8 cellular contexts compared by ENCODE assay signal in genomic region chr14:106268013-106268727, GRCh38.
DNase-seq lines count a peak whose midpoint lies in the region; ATAC-seq and TF ChIP-seq lines count a peak whose summit lies in the region.

No MANE protein-coding gene starts in this region.

- H3K4me2 ChIP-seq in OCI-LY7 (ENCODE audit: low read length) (peak overlapping the region; percentile 61), PC-3 (ENCODE audit: low read length) (no peak overlapping the region)

- no peak overlapping the region for H3K9ac ChIP-seq in PC-3 (ENCODE audit: low read length)

- no peaks in the 10 kb centered on the region for H3K27me3 ChIP-seq in PC-3 (ENCODE audit: low read length)

- peak; percentile 66 for TF ChIP-seq CTCF in GM12872 (IDR thresholded peaks at IDR 0.05; ENCODE audit: insufficient read depth, low read depth, low read length)
- peak; percentile 91 for TF ChIP-seq CTCF in OCI-LY7 (conservative IDR thresholded peaks at IDR 0.05; ENCODE audit: low read length)
- no peak for TF ChIP-seq CTCF in PC-3 (conservative IDR thresholded peaks at IDR 0.05; ENCODE audit: low read depth, low read length)

- H4K20me1 ChIP-seq in OCI-LY7 (ENCODE audit: insufficient read depth, low read length) (no peaks in the 10 kb centered on the region), PC-3 (ENCODE audit: low read length) (no peaks in the 10 kb centered on the region)

- peaks cover 20% of the 10 kb centered on the region for H3K4me1 ChIP-seq in OCI-LY7 (ENCODE audit: insufficient read depth, low read length, poor library complexity, severe bottlenecking)
- no peaks in the 10 kb centered on the region for H3K4me1 ChIP-seq in PC-3 (ENCODE audit: insufficient read depth, low read length)

- CTCF ChIA-PET in OCI-LY7 (lab: Charles Lee; ENCODE audit: unreplicated experiment) = no interaction called here
- CTCF ChIA-PET in PC-3 (lab: Charles Lee) = no interaction called here

- H3K4me3 ChIP-seq in OCI-LY7 (ENCODE audit: low read depth, low read length, poor library complexity, severe bottlenecking) (peak overlapping the region; percentile 27), PC-3 (ENCODE audit: low read length) (no peak overlapping the region)

- peak; percentile 88 for DNase-seq in OCI-LY7 (ENCODE audit: low spot score)
- DNase-seq in activated T-helper 1 cell treated with anti-CD3 and anti-CD28 coated beads, Interleukin-2, amount 50 U/mL, for 16 hours (ENCODE audit: low read depth in 1 of 2, low spot score in 1 of 2) = peak; percentile 55 to 71
- peak; percentile 27 to 86 (median 49) for DNase-seq in stimulated activated CD4-positive, alpha-beta T cell treated with anti-CD3 and anti-CD28 coated beads, TNF-alpha, amount 100 ng/mL, for 1 hour (ENCODE audit: low read depth in 3 of 3, low spot score in 1 of 3)
- DNase-seq in PC-3 = no peak
- DNase-seq in DMS79 (lab: John Stamatoyannopoulos, UW) = no peak
- no peak for DNase-seq in globus pallidus (ENCODE audit: low spot score)

- H3K27ac ChIP-seq in OCI-LY7 (ENCODE audit: low read depth, low read length, poor library complexity, severe bottlenecking) = no peak overlapping the region
- no peak overlapping the region for H3K27ac ChIP-seq in PC-3 (ENCODE audit: low read length)

- H3K36me3 ChIP-seq in OCI-LY7 (ENCODE audit: insufficient read depth, low read length) (no peaks in the 10 kb centered on the region), PC-3 (ENCODE audit: low read depth, low read length) (no peaks in the 10 kb centered on the region; the same call in 1 of the 2 replicates)

- H3K9me2 ChIP-seq in OCI-LY7 (ENCODE audit: insufficient read depth, low read length) (no peaks in the 10 kb centered on the region), PC-3 (replicated peaks; ENCODE audit: low read length) (no peaks in the 10 kb centered on the region)

- H3K79me2 ChIP-seq in OCI-LY7 (ENCODE audit: insufficient read depth, low read depth, low read length) = no peaks in the 10 kb centered on the region
- no peaks in the 10 kb centered on the region for H3K79me2 ChIP-seq in PC-3 (ENCODE audit: low read length)

- ATAC-seq in PC-3 = no peak
- ATAC-seq in GM19455 (IDR thresholded peaks at IDR 0.05; ENCODE audit: unreplicated experiment) = no peak

- no peaks in the 10 kb centered on the region for H3F3A ChIP-seq in PC-3 (ENCODE audit: low read length, unreplicated experiment)

- intact Hi-C loops in OCI-LY7 (cut with micrococcal nuclease; ENCODE audit: unreplicated experiment) = loop anchor here (5.0 kb wide), 1 partner anchor 731 kb away; no protein-coding TSS in a partner anchor
- intact Hi-C loops in PC-3 (cut with micrococcal nuclease) = no loop called here

- no TSS peak for BruUV-seq in OCI-LY7 (replicated peaks; lab: Mats Ljungman, UMichigan)
- no TSS peak for BruUV-seq in PC-3 (replicated peaks; lab: Mats Ljungman, UMichigan)

- H2AFZ ChIP-seq in OCI-LY7 (ENCODE audit: low read length) = peak overlapping the region; percentile 78; the same call in 1 of the 2 replicates
- H2AFZ ChIP-seq in PC-3 (ENCODE audit: low read length) = no peak overlapping the region

- H3K9me3 ChIP-seq in OCI-LY7 (ENCODE audit: low read length) = no peaks in the 10 kb centered on the region
- no peaks in the 10 kb centered on the region for H3K9me3 ChIP-seq in PC-3 (ENCODE audit: low read length)

- POLR2A ChIA-PET in OCI-LY7 (lab: Charles Lee) (no interaction called here), PC-3 (lab: Charles Lee; ENCODE audit: unreplicated experiment) (no interaction called here)

Comparison
In these comparisons a context has a peak if more than half of its experiments do, and no peak if none do; other contexts are left out.
1. DNase-seq: peak in OCI-LY7 (single experiment), activated T-helper 1 cell treated with anti-CD3 and anti-CD28 coated beads, Interleukin-2, amount 50 U/mL, for 16 hours (2 of 2) and stimulated activated CD4-positive, alpha-beta T cell treated with anti-CD3 and anti-CD28 coated beads, TNF-alpha, amount 100 ng/mL, for 1 hour (3 of 3); none in PC-3 (single experiment), DMS79 (single experiment) and globus pallidus (single experiment).